In the genomic region with DNA sequence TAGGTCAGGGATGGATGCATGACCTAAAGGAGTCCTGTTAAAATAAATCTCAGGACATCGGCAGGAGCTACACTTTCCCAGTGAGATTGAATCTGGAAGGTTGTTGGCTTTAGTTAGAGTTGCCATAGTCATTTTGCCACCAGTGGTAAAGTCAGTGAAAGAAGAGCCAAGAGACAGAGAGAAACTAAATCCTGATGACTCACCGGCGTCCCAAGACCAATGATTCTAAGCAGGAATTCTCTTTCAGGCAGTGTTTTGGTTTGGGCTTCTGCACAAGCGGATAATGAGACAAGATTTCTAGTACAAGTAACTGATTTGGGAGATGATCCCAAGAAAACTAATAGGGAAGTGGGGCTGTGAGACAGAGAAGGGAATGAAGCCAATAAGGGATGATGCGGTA, we compare ENCODE assay signal across 29 cellular contexts.
DNase-seq lines count a peak whose midpoint lies in the region; ATAC-seq lines count a peak whose summit lies in the region.
"Had no signal": no experiment of that assay in that cellular context is flagged by ENCODE, and none has a peak within 500 bp of the region (broad histone marks: within the 10 kb centered on the region; RNA-seq: fewer than 3 reads in every experiment).

No MANE protein-coding gene starts in this region.

- H3K4me1 Mint-ChIP-seq in stimulated activated memory B cell treated with anti-CD40 and anti-IgM and Interleukin-4, amounts not matched to agents 10 μg/mL and 1 μg/mL and 100 μg/mL, for 72 hours = no peaks in the 10 kb centered on the region
- H3K4me1 Mint-ChIP-seq: activated naive CD8-positive, alpha-beta T cell treated with anti-CD3 and anti-CD28 coated beads, Interleukin-2, amount 50 U/mL, for 24 hours had no signal

- no peak overlapping the region for H4K8ac ChIP-seq in trophoblast cell (ENCODE audit: low read depth, low read length)

- no peak overlapping the region for H3K18ac ChIP-seq in trophoblast cell (ENCODE audit: low read length)

- H3K27ac Mint-ChIP-seq in stimulated activated memory B cell treated with anti-CD40 and anti-IgM and Interleukin-4, amounts not matched to agents 10 μg/mL and 1 μg/mL and 100 μg/mL, for 72 hours = no peak overlapping the region
- H3K27ac Mint-ChIP-seq: activated naive CD8-positive, alpha-beta T cell treated with anti-CD3 and anti-CD28 coated beads, Interleukin-2, amount 50 U/mL, for 24 hours; endodermal cell; nephron; T-helper 1 cell treated with Interleukin-12 subunit alpha and Interleukin-12 subunit beta and Interleukin-4 antibody, amounts not matched to agents 30 μg/mL and 1 μg/mL, for 36 hours had no signal

- H3K4me3 ChIP-seq in adipocyte (ENCODE audit: low read length) (no peak overlapping the region), trophoblast cell (ENCODE audit: low read depth, low read length) (no peak overlapping the region)
- H3K4me3 ChIP-seq: esophagus squamous epithelium, K562, pancreas, Peyer's patch, SJCRH30 had no signal

- WGBS in trophoblast cell (ENCODE audit: extremely low coverage, insufficient coverage, insufficient read length) = no CpG with 5 or more reads among the region's 5 CpGs

- H3K27me3 Mint-ChIP-seq in stimulated activated memory B cell treated with anti-CD40 and anti-IgM and Interleukin-4, amounts not matched to agents 10 μg/mL and 1 μg/mL and 100 μg/mL, for 72 hours = no peaks in the 10 kb centered on the region

- no peaks in the 10 kb centered on the region for H3K36me3 Mint-ChIP-seq in stimulated activated memory B cell treated with anti-CD40 and anti-IgM and Interleukin-4, amounts not matched to agents 10 μg/mL and 1 μg/mL and 100 μg/mL, for 72 hours

- no peaks in the 10 kb centered on the region for H3K79me2 ChIP-seq in trophoblast cell (ENCODE audit: control insufficient read depth, insufficient read depth, low read length, poor library complexity)

- H3K4me2 ChIP-seq in trophoblast cell (ENCODE audit: low read length) = no peak overlapping the region

- H3K27me3 ChIP-seq in adipocyte (replicated peaks; ENCODE audit: control insufficient read depth, insufficient read depth, low read length) (peaks cover 20% of the 10 kb centered on the region), trophoblast cell (ENCODE audit: insufficient read depth, low read length) (no peaks in the 10 kb centered on the region)
- H3K27me3 ChIP-seq: BE2C, esophagus squamous epithelium, pancreas, Peyer's patch had no signal

- no peaks in the 10 kb centered on the region for H3K9me3 Mint-ChIP-seq in stimulated activated memory B cell treated with anti-CD40 and anti-IgM and Interleukin-4, amounts not matched to agents 10 μg/mL and 1 μg/mL and 100 μg/mL, for 72 hours
- H3K9me3 Mint-ChIP-seq: activated naive CD8-positive, alpha-beta T cell treated with anti-CD3 and anti-CD28 coated beads, Interleukin-2, amount 50 U/mL, for 24 hours; endodermal cell; T-helper 1 cell treated with Interleukin-12 subunit alpha and Interleukin-12 subunit beta and Interleukin-4 antibody, amounts not matched to agents 30 μg/mL and 1 μg/mL, for 36 hours had no signal

- no peak overlapping the region for H3K9ac ChIP-seq in adipocyte (ENCODE audit: low read length)
- no peak overlapping the region for H3K9ac ChIP-seq in trophoblast cell (ENCODE audit: low read length)

- no peak overlapping the region for H4K12ac ChIP-seq in trophoblast cell (ENCODE audit: low read depth, low read length)

- no peak overlapping the region for H3K4ac ChIP-seq in trophoblast cell (ENCODE audit: low read depth, low read length)

- H4K91ac ChIP-seq in trophoblast cell (ENCODE audit: low read depth, low read length) = no peak overlapping the region

- H3K9me3 ChIP-seq in adipocyte (ENCODE audit: control insufficient read depth, low read length) = no peaks in the 10 kb centered on the region
- H3K9me3 ChIP-seq in trophoblast cell (ENCODE audit: insufficient read depth, low read depth, low read length) = no peaks in the 10 kb centered on the region
- H3K9me3 ChIP-seq: BE2C, esophagus squamous epithelium, pancreas, Peyer's patch, SJCRH30 had no signal

- H3K79me1 ChIP-seq in trophoblast cell (ENCODE audit: low read length) = no peaks in the 10 kb centered on the region

- no peak overlapping the region for H3K14ac ChIP-seq in trophoblast cell (ENCODE audit: low read length)

- no peak overlapping the region for H2AFZ ChIP-seq in trophoblast cell (ENCODE audit: insufficient read depth, low read length, poor library complexity)

- DNase-seq in A172 (ENCODE audit: low spot score) (peak; percentile 43), HCEC 1CT (peak; percentile 13), adipocyte (ENCODE audit: low read depth) (peak; percentile 22), fibroblast of peridontal ligament (ENCODE audit: extremely low read depth) (peak; percentile 11), trophoblast cell (no peak)
- DNase-seq: 8988T; activated CD4-positive, alpha-beta T cell treated with anti-CD3 and anti-CD28 coated beads for 1 hour; activated gamma-delta T cell treated with Interleukin-2 at 50 U/mL for 16 hours; activated naive CD8-positive, alpha-beta T cell treated with anti-CD3 and anti-CD28 coated beads, Interleukin-2, amount 50 U/mL, for 24 hours; BE2C; cortex of kidney; endodermal cell; esophagus squamous epithelium; NCI-H1436 treated with DMSO at 0.1 percent for 48 hours; NCI-H510A treated with DMSO at 0.1 percent for 48 hours; NK-92 treated with Interleukin-12 subunit alpha and Interleukin-12 subunit beta, amount 100 ng/mL, for 24 hours; pancreas; Peyer's patch; right cardiac atrium; stimulated activated CD4-positive, alpha-beta T cell treated with anti-CD3 and anti-CD28 coated beads, Interleukin-12 subunit alpha, Interleukin-12 subunit beta, amount 100 ng/mL, for 4 hours; stimulated activated CD4-positive, alpha-beta T cell treated with anti-CD3 and anti-CD28 coated beads, Interleukin-4, amount 100 ng/mL, for 24 hours; stimulated activated naive CD4-positive, alpha-beta T cell treated with Interleukin-2 at 50 U/mL for 16 hours had no signal

- H3K27ac ChIP-seq in trophoblast cell (ENCODE audit: low read depth, low read length) = no peak overlapping the region
- H3K27ac ChIP-seq: esophagus squamous epithelium, pancreas, Peyer's patch, SJCRH30 had no signal

- H3K36me3 ChIP-seq in adipocyte (ENCODE audit: control insufficient read depth, insufficient read depth, low read length, severe bottlenecking) = no peaks in the 10 kb centered on the region
- H3K36me3 ChIP-seq in trophoblast cell (ENCODE audit: control insufficient read depth in 1 of 2, insufficient read depth in 2 of 2, low read length in 2 of 2) = no peaks in the 10 kb centered on the region
- H3K36me3 ChIP-seq: BE2C, esophagus squamous epithelium, pancreas, Peyer's patch, SJCRH30 had no signal

- no peak overlapping the region for H3K23ac ChIP-seq in trophoblast cell (ENCODE audit: low read length)

- no peak for ATAC-seq in stimulated activated memory B cell treated with anti-CD40 and anti-IgM and Interleukin-4, amounts not matched to agents 10 μg/mL and 1 μg/mL and 100 μg/mL, for 72 hours
- ATAC-seq in HG02623 (IDR thresholded peaks at IDR 0.05; ENCODE audit: unreplicated experiment) (no peak), GM19463 (IDR thresholded peaks at IDR 0.05; ENCODE audit: unreplicated experiment) (no peak)
- ATAC-seq: activated naive CD8-positive, alpha-beta T cell treated with anti-CD3 and anti-CD28 coated beads, Interleukin-2, amount 50 U/mL, for 24 hours; K562; pancreas; right cardiac atrium had no signal

- H2BK5ac ChIP-seq in trophoblast cell (ENCODE audit: low read depth, low read length, poor library complexity) = no peak overlapping the region

- no peak overlapping the region for H3K4me3 Mint-ChIP-seq in stimulated activated memory B cell treated with anti-CD40 and anti-IgM and Interleukin-4, amounts not matched to agents 10 μg/mL and 1 μg/mL and 100 μg/mL, for 72 hours
- H3K4me3 Mint-ChIP-seq: activated naive CD8-positive, alpha-beta T cell treated with anti-CD3 and anti-CD28 coated beads, Interleukin-2, amount 50 U/mL, for 24 hours; endodermal cell; nephron; T-helper 1 cell treated with Interleukin-12 subunit alpha and Interleukin-12 subunit beta and Interleukin-4 antibody, amounts not matched to agents 30 μg/mL and 1 μg/mL, for 36 hours had no signal

- H2AK5ac ChIP-seq in trophoblast cell (ENCODE audit: low read length) = no peak overlapping the region

- H3K4me1 ChIP-seq in adipocyte (ENCODE audit: control insufficient read depth, insufficient read depth, low read length) (no peaks in the 10 kb centered on the region), trophoblast cell (ENCODE audit: control insufficient read depth in 1 of 2, insufficient read depth in 2 of 2, low read length in 2 of 2) (peaks cover 0 to 2% of the 10 kb centered on the region in 2 experiments)
- H3K4me1 ChIP-seq: BE2C, esophagus squamous epithelium, pancreas, Peyer's patch, SJCRH30 had no signal

- H2BK12ac ChIP-seq in trophoblast cell (ENCODE audit: low read length) = no peak overlapping the region

- no peak overlapping the region for H2BK120ac ChIP-seq in trophoblast cell (ENCODE audit: insufficient read depth, low read length, poor library complexity)

Comparison
In these comparisons a context has a peak if more than half of its experiments do, and no peak if none do; other contexts are left out.
1. DNase-seq: peak in A172 (single experiment), HCEC 1CT (single experiment), adipocyte (single experiment) and fibroblast of peridontal ligament (single experiment); none in trophoblast cell (0 of 2).